In the genomic region with DNA sequence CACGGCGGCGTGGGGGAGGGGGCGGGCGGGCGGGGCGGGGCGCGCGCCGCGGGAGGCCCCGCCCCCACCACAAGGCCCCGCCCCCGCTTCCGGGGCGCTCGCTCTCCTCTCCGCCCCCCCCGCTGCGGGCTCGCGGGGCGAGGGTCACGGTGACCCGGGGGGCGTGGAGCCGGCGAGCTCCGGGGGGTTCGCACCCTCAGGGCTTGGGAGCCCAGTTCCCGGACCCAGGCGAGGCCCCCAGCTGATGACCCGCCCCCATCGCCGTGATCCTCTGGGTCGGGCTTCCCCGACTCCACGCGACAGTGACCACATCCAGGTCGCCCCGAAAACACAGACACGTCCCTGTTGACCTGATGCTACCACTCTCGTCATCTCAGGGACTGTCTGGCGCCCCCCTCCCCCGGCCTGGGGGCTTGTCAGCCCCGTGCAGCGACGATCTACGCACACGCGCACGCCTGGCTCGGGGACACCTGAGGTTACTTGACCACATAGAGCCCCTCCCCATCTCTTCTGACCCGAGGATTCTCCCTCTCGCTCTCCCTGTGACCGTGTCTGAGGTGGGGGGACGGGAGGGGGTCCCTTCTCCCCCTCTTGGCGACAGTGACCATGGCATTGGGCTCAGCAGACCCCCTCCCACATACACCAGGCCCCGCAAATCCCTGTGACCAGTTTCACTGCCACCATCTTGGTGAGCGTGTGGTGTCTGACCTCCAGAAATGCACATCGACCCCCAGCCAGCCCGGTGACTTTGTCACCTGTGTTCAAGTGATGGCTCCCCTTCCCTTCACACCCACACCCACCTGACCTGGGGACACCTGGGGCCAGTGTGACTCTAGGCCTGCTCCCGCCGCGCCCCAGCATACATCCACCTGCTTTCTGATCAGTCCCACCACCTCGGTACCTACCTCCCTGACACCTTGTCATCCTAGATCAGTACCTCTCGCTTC, we compare ENCODE assay signal across 1 cellular context.
A peak's percentile ranks its signal among the peaks of the same experiment; 100 is the strongest.
TF ChIP-seq lines count a peak whose summit lies in the region.

No MANE protein-coding gene starts in this region.

TF ChIP-seq in SK-N-SH, 30 proteins besides CTCF, POLR2A, EP300 and RAD21 (continued from another document):
- TF ChIP-seq ZBTB33 (IDR thresholded peaks at IDR 0.05; ENCODE audit: borderline replicate concordance, low read depth) (no peak), MEF2A (IDR thresholded peaks at IDR 0.05; ENCODE audit: borderline replicate concordance, low read depth) (no peak), MAX (IDR thresholded peaks at IDR 0.05; ENCODE audit: low read depth) (peak; percentile 24; the same call in 1 of the 2 replicates), RXRA (IDR thresholded peaks at IDR 0.05; ENCODE audit: borderline replicate concordance, low read depth) (no peak), MXI1 (IDR thresholded peaks at IDR 0.05; ENCODE audit: low read depth, low read length) (peak; percentile 54; the same call in 1 of the 2 replicates), POLR2AphosphoS5 (IDR thresholded peaks at IDR 0.05; ENCODE audit: low read depth, low read length) (no peak), TAF1 (IDR thresholded peaks at IDR 0.05; ENCODE audit: borderline replicate concordance, low read depth, low read length) (no peak), GABPA (IDR thresholded peaks at IDR 0.05; ENCODE audit: low read depth) (no peak), FOXM1 (IDR thresholded peaks at IDR 0.05; ENCODE audit: low read depth) (no peak), NFIC (IDR thresholded peaks at IDR 0.05; ENCODE audit: borderline replicate concordance) (no peak), SMC3 (IDR thresholded peaks at IDR 0.05; ENCODE audit: low read depth, low read length) (no peak), NRF1 (IDR thresholded peaks at IDR 0.05; ENCODE audit: low read depth, low read length) (no peak), USF2 (IDR thresholded peaks at IDR 0.05; ENCODE audit: borderline replicate concordance, low read depth, low read length) (no peak), USF1 (IDR thresholded peaks at IDR 0.05; ENCODE audit: borderline replicate concordance, low read depth) (no peak)
- TF ChIP-seq, protein P1, sequence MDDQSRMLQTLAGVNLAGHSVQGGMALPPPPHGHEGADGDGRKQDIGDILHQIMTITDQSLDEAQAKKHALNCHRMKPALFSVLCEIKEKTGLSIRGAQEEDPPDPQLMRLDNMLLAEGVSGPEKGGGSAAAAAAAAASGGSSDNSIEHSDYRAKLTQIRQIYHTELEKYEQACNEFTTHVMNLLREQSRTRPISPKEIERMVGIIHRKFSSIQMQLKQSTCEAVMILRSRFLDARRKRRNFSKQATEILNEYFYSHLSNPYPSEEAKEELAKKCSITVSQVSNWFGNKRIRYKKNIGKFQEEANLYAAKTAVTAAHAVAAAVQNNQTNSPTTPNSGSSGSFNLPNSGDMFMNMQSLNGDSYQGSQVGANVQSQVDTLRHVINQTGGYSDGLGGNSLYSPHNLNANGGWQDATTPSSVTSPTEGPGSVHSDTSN (IDR thresholded peaks at IDR 0.05): 0 out of 2 replicates have a peak, but pooled peaks have one; percentile 0
- TF ChIP-seq, protein P2, sequence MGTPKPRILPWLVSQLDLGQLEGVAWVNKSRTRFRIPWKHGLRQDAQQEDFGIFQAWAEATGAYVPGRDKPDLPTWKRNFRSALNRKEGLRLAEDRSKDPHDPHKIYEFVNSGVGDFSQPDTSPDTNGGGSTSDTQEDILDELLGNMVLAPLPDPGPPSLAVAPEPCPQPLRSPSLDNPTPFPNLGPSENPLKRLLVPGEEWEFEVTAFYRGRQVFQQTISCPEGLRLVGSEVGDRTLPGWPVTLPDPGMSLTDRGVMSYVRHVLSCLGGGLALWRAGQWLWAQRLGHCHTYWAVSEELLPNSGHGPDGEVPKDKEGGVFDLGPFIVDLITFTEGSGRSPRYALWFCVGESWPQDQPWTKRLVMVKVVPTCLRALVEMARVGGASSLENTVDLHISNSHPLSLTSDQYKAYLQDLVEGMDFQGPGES (IDR thresholded peaks at IDR 0.05; ENCODE audit: low read depth, low read length): no peak
TF ChIP-seq in SK-N-SH: peak in this region for 3.
